2 cellular contexts compared by ENCODE assay signal in the genomic region with DNA sequence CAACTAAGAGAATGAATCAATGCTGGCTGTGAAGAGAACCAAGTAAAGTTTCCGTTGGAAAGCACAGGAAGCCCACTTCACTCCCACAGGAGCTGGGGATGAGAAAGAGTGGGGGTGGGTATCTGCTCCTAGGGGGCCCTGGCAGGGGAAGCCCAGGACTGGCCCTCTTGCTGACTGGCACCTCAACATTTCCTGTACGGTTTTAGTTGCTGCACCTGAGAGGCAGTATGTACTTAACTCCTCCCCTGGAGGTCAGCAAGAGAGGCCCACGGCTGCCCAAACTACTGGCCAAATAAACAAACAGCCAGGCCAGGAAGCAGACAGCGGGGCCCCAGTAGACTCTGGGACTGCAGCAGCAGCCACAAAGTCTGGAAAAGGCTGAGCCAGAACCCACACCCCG.
TF ChIP-seq lines count a peak whose summit lies in the region.

No MANE protein-coding gene starts in this region.

TF ChIP-seq in K562, 482 proteins besides CTCF, POLR2A, EP300 and RAD21:
- TF ChIP-seq NCOR1 (IDR thresholded peaks at IDR 0.05) = no peak

TF ChIP-seq in HepG2, 621 proteins besides CTCF, POLR2A, EP300 and RAD21 (continues in another document):
- TF ChIP-seq PRMT3 (CRISPR knock-in tag; IDR thresholded peaks at IDR 0.05; ENCODE audit: borderline replicate concordance, low read depth) = no peak
- TF ChIP-seq, protein P1, sequence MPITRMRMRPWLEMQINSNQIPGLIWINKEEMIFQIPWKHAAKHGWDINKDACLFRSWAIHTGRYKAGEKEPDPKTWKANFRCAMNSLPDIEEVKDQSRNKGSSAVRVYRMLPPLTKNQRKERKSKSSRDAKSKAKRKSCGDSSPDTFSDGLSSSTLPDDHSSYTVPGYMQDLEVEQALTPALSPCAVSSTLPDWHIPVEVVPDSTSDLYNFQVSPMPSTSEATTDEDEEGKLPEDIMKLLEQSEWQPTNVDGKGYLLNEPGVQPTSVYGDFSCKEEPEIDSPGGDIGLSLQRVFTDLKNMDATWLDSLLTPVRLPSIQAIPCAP (CRISPR knock-in tag; IDR thresholded peaks at IDR 0.05; ENCODE audit: low read depth) = no peak
- no peak for TF ChIP-seq ZNF251 (CRISPR knock-in tag; IDR thresholded peaks at IDR 0.05)
- TF ChIP-seq RARA (CRISPR knock-in tag; IDR thresholded peaks at IDR 0.05) = peak; percentile 57; the same call in 1 of the 2 replicates
- no peak for TF ChIP-seq ZFP41 (CRISPR knock-in tag; IDR thresholded peaks at IDR 0.05; ENCODE audit: borderline replicate concordance)
- TF ChIP-seq, protein P2, sequence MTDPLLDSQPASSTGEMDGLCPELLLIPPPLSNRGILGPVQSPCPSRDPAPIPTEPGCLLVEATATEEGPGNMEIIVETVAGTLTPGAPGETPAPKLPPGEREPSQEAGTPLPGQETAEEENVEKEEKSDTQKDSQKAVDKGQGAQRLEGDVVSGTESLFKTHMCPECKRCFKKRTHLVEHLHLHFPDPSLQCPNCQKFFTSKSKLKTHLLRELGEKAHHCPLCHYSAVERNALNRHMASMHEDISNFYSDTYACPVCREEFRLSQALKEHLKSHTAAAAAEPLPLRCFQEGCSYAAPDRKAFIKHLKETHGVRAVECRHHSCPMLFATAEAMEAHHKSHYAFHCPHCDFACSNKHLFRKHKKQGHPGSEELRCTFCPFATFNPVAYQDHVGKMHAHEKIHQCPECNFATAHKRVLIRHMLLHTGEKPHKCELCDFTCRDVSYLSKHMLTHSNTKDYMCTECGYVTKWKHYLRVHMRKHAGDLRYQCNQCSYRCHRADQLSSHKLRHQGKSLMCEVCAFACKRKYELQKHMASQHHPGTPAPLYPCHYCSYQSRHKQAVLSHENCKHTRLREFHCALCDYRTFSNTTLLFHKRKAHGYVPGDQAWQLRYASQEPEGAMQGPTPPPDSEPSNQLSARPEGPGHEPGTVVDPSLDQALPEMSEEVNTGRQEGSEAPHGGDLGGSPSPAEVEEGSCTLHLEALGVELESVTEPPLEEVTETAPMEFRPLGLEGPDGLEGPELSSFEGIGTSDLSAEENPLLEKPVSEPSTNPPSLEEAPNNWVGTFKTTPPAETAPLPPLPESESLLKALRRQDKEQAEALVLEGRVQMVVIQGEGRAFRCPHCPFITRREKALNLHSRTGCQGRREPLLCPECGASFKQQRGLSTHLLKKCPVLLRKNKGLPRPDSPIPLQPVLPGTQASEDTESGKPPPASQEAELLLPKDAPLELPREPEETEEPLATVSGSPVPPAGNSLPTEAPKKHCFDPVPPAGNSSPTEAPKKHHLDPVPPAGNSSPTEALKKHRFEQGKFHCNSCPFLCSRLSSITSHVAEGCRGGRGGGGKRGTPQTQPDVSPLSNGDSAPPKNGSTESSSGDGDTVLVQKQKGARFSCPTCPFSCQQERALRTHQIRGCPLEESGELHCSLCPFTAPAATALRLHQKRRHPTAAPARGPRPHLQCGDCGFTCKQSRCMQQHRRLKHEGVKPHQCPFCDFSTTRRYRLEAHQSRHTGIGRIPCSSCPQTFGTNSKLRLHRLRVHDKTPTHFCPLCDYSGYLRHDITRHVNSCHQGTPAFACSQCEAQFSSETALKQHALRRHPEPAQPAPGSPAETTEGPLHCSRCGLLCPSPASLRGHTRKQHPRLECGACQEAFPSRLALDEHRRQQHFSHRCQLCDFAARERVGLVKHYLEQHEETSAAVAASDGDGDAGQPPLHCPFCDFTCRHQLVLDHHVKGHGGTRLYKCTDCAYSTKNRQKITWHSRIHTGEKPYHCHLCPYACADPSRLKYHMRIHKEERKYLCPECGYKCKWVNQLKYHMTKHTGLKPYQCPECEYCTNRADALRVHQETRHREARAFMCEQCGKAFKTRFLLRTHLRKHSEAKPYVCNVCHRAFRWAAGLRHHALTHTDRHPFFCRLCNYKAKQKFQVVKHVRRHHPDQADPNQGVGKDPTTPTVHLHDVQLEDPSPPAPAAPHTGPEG (CRISPR knock-in tag; IDR thresholded peaks at IDR 0.05) = no peak
- no peak for TF ChIP-seq ATRX (CRISPR knock-in tag; IDR thresholded peaks at IDR 0.05; ENCODE audit: borderline replicate concordance)
- TF ChIP-seq, protein P3, sequence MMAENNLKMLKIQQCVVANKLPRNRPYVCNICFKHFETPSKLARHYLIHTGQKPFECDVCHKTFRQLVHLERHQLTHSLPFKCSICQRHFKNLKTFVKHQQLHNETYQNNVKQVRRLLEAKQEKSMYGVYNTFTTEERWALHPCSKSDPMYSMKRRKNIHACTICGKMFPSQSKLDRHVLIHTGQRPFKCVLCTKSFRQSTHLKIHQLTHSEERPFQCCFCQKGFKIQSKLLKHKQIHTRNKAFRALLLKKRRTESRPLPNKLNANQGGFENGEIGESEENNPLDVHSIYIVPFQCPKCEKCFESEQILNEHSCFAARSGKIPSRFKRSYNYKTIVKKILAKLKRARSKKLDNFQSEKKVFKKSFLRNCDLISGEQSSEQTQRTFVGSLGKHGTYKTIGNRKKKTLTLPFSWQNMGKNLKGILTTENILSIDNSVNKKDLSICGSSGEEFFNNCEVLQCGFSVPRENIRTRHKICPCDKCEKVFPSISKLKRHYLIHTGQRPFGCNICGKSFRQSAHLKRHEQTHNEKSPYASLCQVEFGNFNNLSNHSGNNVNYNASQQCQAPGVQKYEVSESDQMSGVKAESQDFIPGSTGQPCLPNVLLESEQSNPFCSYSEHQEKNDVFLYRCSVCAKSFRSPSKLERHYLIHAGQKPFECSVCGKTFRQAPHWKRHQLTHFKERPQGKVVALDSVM (CRISPR knock-in tag; IDR thresholded peaks at IDR 0.05) = peak; percentile 75
- TF ChIP-seq IRX3 (CRISPR knock-in tag; IDR thresholded peaks at IDR 0.05; ENCODE audit: borderline replicate concordance, low read depth) = no peak
- no peak for TF ChIP-seq ZNF552 (CRISPR knock-in tag; IDR thresholded peaks at IDR 0.05; ENCODE audit: borderline replicate concordance)
- 0 out of 2 replicates have a peak, but pooled peaks have one; percentile 39 for TF ChIP-seq ZNF296 (CRISPR knock-in tag; conservative IDR thresholded peaks at IDR 0.05)
- no peak for TF ChIP-seq SNAPC2 (CRISPR knock-in tag; IDR thresholded peaks at IDR 0.05)
- TF ChIP-seq SCMH1 (CRISPR knock-in tag; IDR thresholded peaks at IDR 0.05; ENCODE audit: borderline replicate concordance) = no peak
- TF ChIP-seq DNMT3B (CRISPR knock-in tag; conservative IDR thresholded peaks at IDR 0.05) = no peak
- TF ChIP-seq TCF7 (IDR thresholded peaks at IDR 0.05; ENCODE audit: low read depth) = no peak
- no peak for TF ChIP-seq BORCS8-MEF2B (CRISPR knock-in tag; IDR thresholded peaks at IDR 0.05)
- TF ChIP-seq, protein P4, sequence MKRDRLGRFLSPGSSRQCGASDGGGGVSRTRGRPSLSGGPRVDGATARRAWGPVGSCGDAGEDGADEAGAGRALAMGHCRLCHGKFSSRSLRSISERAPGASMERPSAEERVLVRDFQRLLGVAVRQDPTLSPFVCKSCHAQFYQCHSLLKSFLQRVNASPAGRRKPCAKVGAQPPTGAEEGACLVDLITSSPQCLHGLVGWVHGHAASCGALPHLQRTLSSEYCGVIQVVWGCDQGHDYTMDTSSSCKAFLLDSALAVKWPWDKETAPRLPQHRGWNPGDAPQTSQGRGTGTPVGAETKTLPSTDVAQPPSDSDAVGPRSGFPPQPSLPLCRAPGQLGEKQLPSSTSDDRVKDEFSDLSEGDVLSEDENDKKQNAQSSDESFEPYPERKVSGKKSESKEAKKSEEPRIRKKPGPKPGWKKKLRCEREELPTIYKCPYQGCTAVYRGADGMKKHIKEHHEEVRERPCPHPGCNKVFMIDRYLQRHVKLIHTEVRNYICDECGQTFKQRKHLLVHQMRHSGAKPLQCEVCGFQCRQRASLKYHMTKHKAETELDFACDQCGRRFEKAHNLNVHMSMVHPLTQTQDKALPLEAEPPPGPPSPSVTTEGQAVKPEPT (CRISPR knock-in tag; IDR thresholded peaks at IDR 0.05; ENCODE audit: low read depth) = no peak
- no peak for TF ChIP-seq CEBPB (IDR thresholded peaks at IDR 0.05; ENCODE audit: borderline replicate concordance, low read depth, low read length)
- TF ChIP-seq ZNF564 (CRISPR knock-in tag; IDR thresholded peaks at IDR 0.05) = no peak
- TF ChIP-seq ATF1 (CRISPR knock-in tag; IDR thresholded peaks at IDR 0.05) = no peak
- TF ChIP-seq SALL1 (CRISPR knock-in tag; IDR thresholded peaks at IDR 0.05) = no peak
- no peak for TF ChIP-seq SRF (IDR thresholded peaks at IDR 0.05; ENCODE audit: low read depth, low read length)
- TF ChIP-seq NCOA5 (CRISPR knock-in tag; IDR thresholded peaks at IDR 0.05) = no peak
- TF ChIP-seq, protein P5, sequence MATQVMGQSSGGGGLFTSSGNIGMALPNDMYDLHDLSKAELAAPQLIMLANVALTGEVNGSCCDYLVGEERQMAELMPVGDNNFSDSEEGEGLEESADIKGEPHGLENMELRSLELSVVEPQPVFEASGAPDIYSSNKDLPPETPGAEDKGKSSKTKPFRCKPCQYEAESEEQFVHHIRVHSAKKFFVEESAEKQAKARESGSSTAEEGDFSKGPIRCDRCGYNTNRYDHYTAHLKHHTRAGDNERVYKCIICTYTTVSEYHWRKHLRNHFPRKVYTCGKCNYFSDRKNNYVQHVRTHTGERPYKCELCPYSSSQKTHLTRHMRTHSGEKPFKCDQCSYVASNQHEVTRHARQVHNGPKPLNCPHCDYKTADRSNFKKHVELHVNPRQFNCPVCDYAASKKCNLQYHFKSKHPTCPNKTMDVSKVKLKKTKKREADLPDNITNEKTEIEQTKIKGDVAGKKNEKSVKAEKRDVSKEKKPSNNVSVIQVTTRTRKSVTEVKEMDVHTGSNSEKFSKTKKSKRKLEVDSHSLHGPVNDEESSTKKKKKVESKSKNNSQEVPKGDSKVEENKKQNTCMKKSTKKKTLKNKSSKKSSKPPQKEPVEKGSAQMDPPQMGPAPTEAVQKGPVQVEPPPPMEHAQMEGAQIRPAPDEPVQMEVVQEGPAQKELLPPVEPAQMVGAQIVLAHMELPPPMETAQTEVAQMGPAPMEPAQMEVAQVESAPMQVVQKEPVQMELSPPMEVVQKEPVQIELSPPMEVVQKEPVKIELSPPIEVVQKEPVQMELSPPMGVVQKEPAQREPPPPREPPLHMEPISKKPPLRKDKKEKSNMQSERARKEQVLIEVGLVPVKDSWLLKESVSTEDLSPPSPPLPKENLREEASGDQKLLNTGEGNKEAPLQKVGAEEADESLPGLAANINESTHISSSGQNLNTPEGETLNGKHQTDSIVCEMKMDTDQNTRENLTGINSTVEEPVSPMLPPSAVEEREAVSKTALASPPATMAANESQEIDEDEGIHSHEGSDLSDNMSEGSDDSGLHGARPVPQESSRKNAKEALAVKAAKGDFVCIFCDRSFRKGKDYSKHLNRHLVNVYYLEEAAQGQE (IDR thresholded peaks at IDR 0.05; ENCODE audit: borderline replicate concordance in 1 of 2, low read depth in 1 of 2, low read length in 2 of 2) = no peak
- TF ChIP-seq, protein P6, sequence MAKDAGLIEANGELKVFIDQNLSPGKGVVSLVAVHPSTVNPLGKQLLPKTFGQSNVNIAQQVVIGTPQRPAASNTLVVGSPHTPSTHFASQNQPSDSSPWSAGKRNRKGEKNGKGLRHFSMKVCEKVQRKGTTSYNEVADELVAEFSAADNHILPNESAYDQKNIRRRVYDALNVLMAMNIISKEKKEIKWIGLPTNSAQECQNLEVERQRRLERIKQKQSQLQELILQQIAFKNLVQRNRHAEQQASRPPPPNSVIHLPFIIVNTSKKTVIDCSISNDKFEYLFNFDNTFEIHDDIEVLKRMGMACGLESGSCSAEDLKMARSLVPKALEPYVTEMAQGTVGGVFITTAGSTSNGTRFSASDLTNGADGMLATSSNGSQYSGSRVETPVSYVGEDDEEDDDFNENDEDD (CRISPR knock-in tag; IDR thresholded peaks at IDR 0.05; ENCODE audit: borderline replicate concordance) = no peak
- no peak for TF ChIP-seq ZNF44 (CRISPR knock-in tag; IDR thresholded peaks at IDR 0.05)
- no peak for TF ChIP-seq HHEX (CRISPR knock-in tag; IDR thresholded peaks at IDR 0.05)
- TF ChIP-seq ATF7-NPFF (CRISPR knock-in tag; IDR thresholded peaks at IDR 0.05; ENCODE audit: low read depth) = no peak
- peak; percentile 36; the same call in 1 of the 2 replicates for TF ChIP-seq SPEN (CRISPR knock-in tag; IDR thresholded peaks at IDR 0.05; ENCODE audit: low read depth)
- TF ChIP-seq TBX2 (CRISPR knock-in tag; IDR thresholded peaks at IDR 0.05; ENCODE audit: borderline replicate concordance) = no peak
- no peak for TF ChIP-seq CENPX (CRISPR knock-in tag; IDR thresholded peaks at IDR 0.05)
- no peak for TF ChIP-seq MED8 (CRISPR knock-in tag; IDR thresholded peaks at IDR 0.05; ENCODE audit: insufficient replicate concordance)
- TF ChIP-seq CAMTA2 (CRISPR knock-in tag; IDR thresholded peaks at IDR 0.05; ENCODE audit: borderline replicate concordance) = no peak
- no peak for TF ChIP-seq MED13 (CRISPR knock-in tag; IDR thresholded peaks at IDR 0.05)
- TF ChIP-seq, protein P7, sequence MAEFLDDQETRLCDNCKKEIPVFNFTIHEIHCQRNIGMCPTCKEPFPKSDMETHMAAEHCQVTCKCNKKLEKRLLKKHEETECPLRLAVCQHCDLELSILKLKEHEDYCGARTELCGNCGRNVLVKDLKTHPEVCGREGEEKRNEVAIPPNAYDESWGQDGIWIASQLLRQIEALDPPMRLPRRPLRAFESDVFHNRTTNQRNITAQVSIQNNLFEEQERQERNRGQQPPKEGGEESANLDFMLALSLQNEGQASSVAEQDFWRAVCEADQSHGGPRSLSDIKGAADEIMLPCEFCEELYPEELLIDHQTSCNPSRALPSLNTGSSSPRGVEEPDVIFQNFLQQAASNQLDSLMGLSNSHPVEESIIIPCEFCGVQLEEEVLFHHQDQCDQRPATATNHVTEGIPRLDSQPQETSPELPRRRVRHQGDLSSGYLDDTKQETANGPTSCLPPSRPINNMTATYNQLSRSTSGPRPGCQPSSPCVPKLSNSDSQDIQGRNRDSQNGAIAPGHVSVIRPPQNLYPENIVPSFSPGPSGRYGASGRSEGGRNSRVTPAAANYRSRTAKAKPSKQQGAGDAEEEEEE (CRISPR knock-in tag; IDR thresholded peaks at IDR 0.05; ENCODE audit: borderline replicate concordance) = no peak
- TF ChIP-seq ZFP82 (CRISPR knock-in tag; IDR thresholded peaks at IDR 0.05; ENCODE audit: borderline replicate concordance) = no peak
- TF ChIP-seq ZNF235 (CRISPR knock-in tag; IDR thresholded peaks at IDR 0.05; ENCODE audit: borderline replicate concordance) = no peak
- TF ChIP-seq, protein P8, sequence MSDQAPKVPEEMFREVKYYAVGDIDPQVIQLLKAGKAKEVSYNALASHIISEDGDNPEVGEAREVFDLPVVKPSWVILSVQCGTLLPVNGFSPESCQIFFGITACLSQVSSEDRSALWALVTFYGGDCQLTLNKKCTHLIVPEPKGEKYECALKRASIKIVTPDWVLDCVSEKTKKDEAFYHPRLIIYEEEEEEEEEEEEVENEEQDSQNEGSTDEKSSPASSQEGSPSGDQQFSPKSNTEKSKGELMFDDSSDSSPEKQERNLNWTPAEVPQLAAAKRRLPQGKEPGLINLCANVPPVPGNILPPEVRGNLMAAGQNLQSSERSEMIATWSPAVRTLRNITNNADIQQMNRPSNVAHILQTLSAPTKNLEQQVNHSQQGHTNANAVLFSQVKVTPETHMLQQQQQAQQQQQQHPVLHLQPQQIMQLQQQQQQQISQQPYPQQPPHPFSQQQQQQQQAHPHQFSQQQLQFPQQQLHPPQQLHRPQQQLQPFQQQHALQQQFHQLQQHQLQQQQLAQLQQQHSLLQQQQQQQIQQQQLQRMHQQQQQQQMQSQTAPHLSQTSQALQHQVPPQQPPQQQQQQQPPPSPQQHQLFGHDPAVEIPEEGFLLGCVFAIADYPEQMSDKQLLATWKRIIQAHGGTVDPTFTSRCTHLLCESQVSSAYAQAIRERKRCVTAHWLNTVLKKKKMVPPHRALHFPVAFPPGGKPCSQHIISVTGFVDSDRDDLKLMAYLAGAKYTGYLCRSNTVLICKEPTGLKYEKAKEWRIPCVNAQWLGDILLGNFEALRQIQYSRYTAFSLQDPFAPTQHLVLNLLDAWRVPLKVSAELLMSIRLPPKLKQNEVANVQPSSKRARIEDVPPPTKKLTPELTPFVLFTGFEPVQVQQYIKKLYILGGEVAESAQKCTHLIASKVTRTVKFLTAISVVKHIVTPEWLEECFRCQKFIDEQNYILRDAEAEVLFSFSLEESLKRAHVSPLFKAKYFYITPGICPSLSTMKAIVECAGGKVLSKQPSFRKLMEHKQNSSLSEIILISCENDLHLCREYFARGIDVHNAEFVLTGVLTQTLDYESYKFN (CRISPR knock-in tag; conservative IDR thresholded peaks at IDR 0.05) = peak; percentile 72
- no peak for TF ChIP-seq ZSCAN30 (CRISPR knock-in tag; IDR thresholded peaks at IDR 0.05)
